16 cellular contexts compared by ENCODE assay signal in genomic region chr11:80521592-80521991, GRCh38.
"Had no signal": no experiment of that assay in that cellular context is flagged by ENCODE, and none has a peak within 500 bp of the region (broad histone marks: within the 10 kb centered on the region; RNA-seq: fewer than 3 reads in every experiment).

No MANE protein-coding gene starts in this region.

- H3K4me3 ChIP-seq: esophagus muscularis mucosa, right lobe of liver, spleen had no signal

- H3K27me3 ChIP-seq: esophagus muscularis mucosa, right lobe of liver, spleen had no signal

- DNase-seq: activated CD4-positive, alpha-beta T cell treated with anti-CD3 and anti-CD28 coated beads for 36 hours; activated CD8-positive, alpha-beta memory T cell treated with anti-CD3 and anti-CD28 coated beads, Interleukin-2, amount 50 U/mL, for 4 hours; activated CD8-positive, alpha-beta T cell treated with anti-CD3 and anti-CD28 coated beads for 36 hours; aorta; glutamatergic neuron; immature natural killer cell; nucleus accumbens; right lobe of liver; spleen; stimulated activated CD4-positive, alpha-beta T cell treated with anti-CD3 and anti-CD28 coated beads, Interleukin-1b, Interleukin-23, amount 100 ng/mL, for 48 hours; stimulated activated naive B cell treated with anti-CD40 and anti-IgM and Interleukin-4, amounts not matched to agents 10 μg/mL and 1 μg/mL and 100 μg/mL, for 72 hours; T-helper 1 cell; WERI-Rb-1 had no signal

- H3K27ac ChIP-seq: esophagus muscularis mucosa, right lobe of liver, spleen, WERI-Rb-1 had no signal

- ATAC-seq: activated CD4-positive, alpha-beta T cell treated with anti-CD3 and anti-CD28 coated beads for 36 hours; activated CD8-positive, alpha-beta T cell treated with anti-CD3 and anti-CD28 coated beads for 36 hours; left lobe of liver; natural killer cell treated with Interleukin-12 subunit alpha and Interleukin-12 subunit beta and Interleukin-15 and Interleukin-18, amount 100 ng/mL, for 72 hours; right lobe of liver; stimulated activated naive B cell treated with anti-CD40 and anti-IgM and Interleukin-4, amounts not matched to agents 10 μg/mL and 1 μg/mL and 100 μg/mL, for 72 hours had no signal

- H3K36me3 ChIP-seq: esophagus muscularis mucosa, right lobe of liver, spleen, WERI-Rb-1 had no signal
